ENCODE assay signal across 12 cellular contexts in the genomic region with DNA sequence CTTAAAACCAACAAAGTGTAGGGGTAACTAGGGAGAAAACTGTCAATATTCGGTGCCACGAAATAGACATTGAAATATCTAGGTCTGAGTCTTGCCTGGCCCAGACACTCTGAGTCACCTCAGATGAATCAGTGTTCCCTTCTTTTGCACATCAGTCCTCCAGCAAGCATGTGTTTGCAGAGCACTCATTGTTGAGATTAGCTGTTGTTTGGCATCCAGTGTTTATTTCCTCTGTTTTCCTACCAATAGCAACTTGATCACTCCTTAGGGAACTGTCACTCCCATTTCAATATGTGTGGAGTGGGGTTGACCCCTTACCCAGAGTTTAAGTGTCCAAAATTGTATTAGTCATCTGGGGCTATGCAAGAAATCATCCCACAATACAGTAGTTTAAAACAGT. TPM values are rescaled to one million over a fixed set of nuclear protein-coding genes. Genes with fewer than 3 reads are reported as not detected.
A peak's percentile ranks its signal among the peaks of the same experiment; 100 is the strongest.
DNase-seq lines count a peak whose midpoint lies in the region; ATAC-seq and TF ChIP-seq lines count a peak whose summit lies in the region.
"Had no signal": no experiment of that assay in that cellular context is flagged by ENCODE, and none has a peak within 500 bp of the region (broad histone marks: within the 10 kb centered on the region; RNA-seq: fewer than 3 reads in every experiment).

No MANE protein-coding gene starts in this region.

- H4K20me1 ChIP-seq in HCT116 (ENCODE audit: insufficient read depth): no peaks in the 10 kb centered on the region

- RAD21 ChIA-PET in HCT116 (lab: Charles Lee; ENCODE audit: low non-redundant PET in 1 of 2, low total read pairs in 2 of 2, uncharacterized antibody in 2 of 2, unreplicated experiment in 2 of 2): no interaction called here

- no peak for TF ChIP-seq POLR2A in HCT116 (IDR thresholded peaks at IDR 0.05; ENCODE audit: borderline replicate concordance, extremely low read depth, insufficient read depth, insufficient read length)

- H3K4me3 ChIP-seq in HCT116 (replicated peaks in 1 of 2; ENCODE audit: low read depth in 1 of 2, low read length in 2 of 2) (no peak overlapping the region), left lung (no peak overlapping the region)

- no peak overlapping the region for H3K9ac ChIP-seq in HCT116 (ENCODE audit: low read length)

- POLR2A ChIA-PET in HCT116 (lab: Charles Lee): no interaction called here

- CTCF ChIA-PET in HCT116 (lab: Charles Lee): no interaction called here

- TF ChIP-seq CTCF in HCT116 (IDR thresholded peaks at IDR 0.05 in 2 of 3, conservative IDR thresholded peaks at IDR 0.05 in 1 of 3; ENCODE audit: borderline replicate concordance in 1 of 3, insufficient read depth in 1 of 3, low read depth in 2 of 3, low read length in 2 of 3): no peak
- no peak for TF ChIP-seq CTCF in left lung (IDR thresholded peaks at IDR 0.05)

- peaks cover 1% of the 10 kb centered on the region; the same call in 1 of the 2 replicates for H3K79me2 ChIP-seq in HCT116 (ENCODE audit: insufficient read depth, low read length)

- H3K27me3 ChIP-seq in HCT116 (ENCODE audit: insufficient read depth, low read length) (no peaks in the 10 kb centered on the region), left lung (no peaks in the 10 kb centered on the region)

- ATAC-seq in HCT116 (no peak), left lung (peak; percentile 54), GM19035 (IDR thresholded peaks at IDR 0.05; ENCODE audit: unreplicated experiment) (no peak), HG03196 (IDR thresholded peaks at IDR 0.05; ENCODE audit: unreplicated experiment) (no peak)
- ATAC-seq: activated naive CD8-positive, alpha-beta T cell treated with anti-CD3 and anti-CD28 coated beads, Interleukin-2, amount 50 U/mL, for 24 hours had no signal

- H3K9me2 ChIP-seq in HCT116 (ENCODE audit: insufficient read depth): no peaks in the 10 kb centered on the region

- H3K27ac ChIP-seq in HCT116 (ENCODE audit: low read depth, low read length) (no peak overlapping the region), left lung (peak overlapping the region; percentile 31 to 60)
- H3K27ac ChIP-seq: VCaP had no signal

- TF ChIP-seq RAD21 in HCT116 (IDR thresholded peaks at IDR 0.05; ENCODE audit: low read depth): no peak

- H3K36me3 ChIP-seq in HCT116 (ENCODE audit: control insufficient read depth in 1 of 2, insufficient read depth in 2 of 2, low read length in 2 of 2) (no peaks in the 10 kb centered on the region), left lung (no peaks in the 10 kb centered on the region)

- peaks cover 7 to 26% of the 10 kb centered on the region in 2 experiments for H3K4me1 ChIP-seq in HCT116 (ENCODE audit: control insufficient read depth in 1 of 2, insufficient read depth in 2 of 2, low read length in 2 of 2)
- peaks cover 5 to 11% of the 10 kb centered on the region in 2 donors for H3K4me1 ChIP-seq in left lung

- intact Hi-C loops in HCT116 (cut with micrococcal nuclease) (no loop called here), left lung (cut with DNase I) (no loop called here)

- no TSS peak for BruUV-seq in HCT116 (replicated peaks; lab: Mats Ljungman, UMichigan)

- H3K9me3 ChIP-seq in HCT116 (ENCODE audit: control insufficient read depth in 1 of 2, insufficient read depth in 1 of 2, low read depth in 1 of 2, low read length in 2 of 2) (no peaks in the 10 kb centered on the region), left lung (peaks cover 0 to 8% of the 10 kb centered on the region in 2 donors)

- peak; percentile 85 for DNase-seq in AG08395 (ENCODE audit: low spot score)
- DNase-seq in HCT116 (ENCODE audit: low read depth, low spot score): no peak
- peak; percentile 89 for DNase-seq in astrocyte of the hippocampus (ENCODE audit: low read depth, low spot score)
- no peak for DNase-seq in left lung
- DNase-seq in NCI-H748 (lab: John Stamatoyannopoulos, UW; ENCODE audit: unreplicated experiment): no peak
- no peak for DNase-seq in stimulated activated naive CD4-positive, alpha-beta T cell treated with Interleukin-2 at 50 U/mL for 16 hours (lab: John Stamatoyannopoulos, UW)
- DNase-seq: activated naive CD8-positive, alpha-beta T cell treated with anti-CD3 and anti-CD28 coated beads, Interleukin-2, amount 50 U/mL, for 24 hours; DMS79; NCI-H187 treated with DMSO at 0.1 percent for 48 hours had no signal

- H3K4me2 ChIP-seq in HCT116 (ENCODE audit: low read length): peak overlapping the region; percentile 45

- peak overlapping the region; percentile 79 for H2AFZ ChIP-seq in HCT116 (ENCODE audit: low read depth, low read length, poor library complexity, severe bottlenecking)

TF ChIP-seq in HCT116, 20 proteins besides CTCF, POLR2A, EP300 and RAD21:
- TF ChIP-seq JUND (IDR thresholded peaks at IDR 0.05) (peak; percentile 43; the same call in 1 of the 2 replicates), YY1 (IDR thresholded peaks at IDR 0.05; ENCODE audit: extremely low read depth, insufficient replicate concordance, low read depth, low read length) (no peak), FOSL1 (IDR thresholded peaks at IDR 0.05; ENCODE audit: low read depth) (peak; percentile 55; the same call in 1 of the 2 replicates), EZH2 (IDR thresholded peaks at IDR 0.05) (no peak), SRF (IDR thresholded peaks at IDR 0.05; ENCODE audit: low read depth) (no peak), CBX3 (IDR thresholded peaks at IDR 0.05; ENCODE audit: low read depth) (no peak), ZNF274 (IDR thresholded peaks at IDR 0.05; ENCODE audit: low read depth, low read length) (no peak), SP1 (IDR thresholded peaks at IDR 0.05; ENCODE audit: low read depth) (peak; percentile 10; the same call in 1 of the 2 replicates), ZFX (IDR thresholded peaks at IDR 0.05) (no peak), CEBPB (IDR thresholded peaks at IDR 0.05; ENCODE audit: low read depth) (no peak), ELF1 (IDR thresholded peaks at IDR 0.05; ENCODE audit: borderline replicate concordance, low read depth) (no peak), EZH2phosphoT487 (IDR thresholded peaks at IDR 0.05; ENCODE audit: borderline replicate concordance) (no peak)
- TF ChIP-seq, protein P1, sequence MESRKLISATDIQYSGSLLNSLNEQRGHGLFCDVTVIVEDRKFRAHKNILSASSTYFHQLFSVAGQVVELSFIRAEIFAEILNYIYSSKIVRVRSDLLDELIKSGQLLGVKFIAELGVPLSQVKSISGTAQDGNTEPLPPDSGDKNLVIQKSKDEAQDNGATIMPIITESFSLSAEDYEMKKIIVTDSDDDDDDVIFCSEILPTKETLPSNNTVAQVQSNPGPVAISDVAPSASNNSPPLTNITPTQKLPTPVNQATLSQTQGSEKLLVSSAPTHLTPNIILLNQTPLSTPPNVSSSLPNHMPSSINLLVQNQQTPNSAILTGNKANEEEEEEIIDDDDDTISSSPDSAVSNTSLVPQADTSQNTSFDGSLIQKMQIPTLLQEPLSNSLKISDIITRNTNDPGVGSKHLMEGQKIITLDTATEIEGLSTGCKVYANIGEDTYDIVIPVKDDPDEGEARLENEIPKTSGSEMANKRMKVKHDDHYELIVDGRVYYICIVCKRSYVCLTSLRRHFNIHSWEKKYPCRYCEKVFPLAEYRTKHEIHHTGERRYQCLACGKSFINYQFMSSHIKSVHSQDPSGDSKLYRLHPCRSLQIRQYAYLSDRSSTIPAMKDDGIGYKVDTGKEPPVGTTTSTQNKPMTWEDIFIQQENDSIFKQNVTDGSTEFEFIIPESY (IDR thresholded peaks at IDR 0.05; ENCODE audit: extremely low read depth, insufficient replicate concordance, low read length): no peak
- TF ChIP-seq, protein P2, sequence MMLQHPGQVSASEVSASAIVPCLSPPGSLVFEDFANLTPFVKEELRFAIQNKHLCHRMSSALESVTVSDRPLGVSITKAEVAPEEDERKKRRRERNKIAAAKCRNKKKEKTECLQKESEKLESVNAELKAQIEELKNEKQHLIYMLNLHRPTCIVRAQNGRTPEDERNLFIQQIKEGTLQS (IDR thresholded peaks at IDR 0.05): no peak
- TF ChIP-seq, protein P3, sequence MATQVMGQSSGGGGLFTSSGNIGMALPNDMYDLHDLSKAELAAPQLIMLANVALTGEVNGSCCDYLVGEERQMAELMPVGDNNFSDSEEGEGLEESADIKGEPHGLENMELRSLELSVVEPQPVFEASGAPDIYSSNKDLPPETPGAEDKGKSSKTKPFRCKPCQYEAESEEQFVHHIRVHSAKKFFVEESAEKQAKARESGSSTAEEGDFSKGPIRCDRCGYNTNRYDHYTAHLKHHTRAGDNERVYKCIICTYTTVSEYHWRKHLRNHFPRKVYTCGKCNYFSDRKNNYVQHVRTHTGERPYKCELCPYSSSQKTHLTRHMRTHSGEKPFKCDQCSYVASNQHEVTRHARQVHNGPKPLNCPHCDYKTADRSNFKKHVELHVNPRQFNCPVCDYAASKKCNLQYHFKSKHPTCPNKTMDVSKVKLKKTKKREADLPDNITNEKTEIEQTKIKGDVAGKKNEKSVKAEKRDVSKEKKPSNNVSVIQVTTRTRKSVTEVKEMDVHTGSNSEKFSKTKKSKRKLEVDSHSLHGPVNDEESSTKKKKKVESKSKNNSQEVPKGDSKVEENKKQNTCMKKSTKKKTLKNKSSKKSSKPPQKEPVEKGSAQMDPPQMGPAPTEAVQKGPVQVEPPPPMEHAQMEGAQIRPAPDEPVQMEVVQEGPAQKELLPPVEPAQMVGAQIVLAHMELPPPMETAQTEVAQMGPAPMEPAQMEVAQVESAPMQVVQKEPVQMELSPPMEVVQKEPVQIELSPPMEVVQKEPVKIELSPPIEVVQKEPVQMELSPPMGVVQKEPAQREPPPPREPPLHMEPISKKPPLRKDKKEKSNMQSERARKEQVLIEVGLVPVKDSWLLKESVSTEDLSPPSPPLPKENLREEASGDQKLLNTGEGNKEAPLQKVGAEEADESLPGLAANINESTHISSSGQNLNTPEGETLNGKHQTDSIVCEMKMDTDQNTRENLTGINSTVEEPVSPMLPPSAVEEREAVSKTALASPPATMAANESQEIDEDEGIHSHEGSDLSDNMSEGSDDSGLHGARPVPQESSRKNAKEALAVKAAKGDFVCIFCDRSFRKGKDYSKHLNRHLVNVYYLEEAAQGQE (IDR thresholded peaks at IDR 0.05; ENCODE audit: low read depth): no peak
- TF ChIP-seq, protein P4, sequence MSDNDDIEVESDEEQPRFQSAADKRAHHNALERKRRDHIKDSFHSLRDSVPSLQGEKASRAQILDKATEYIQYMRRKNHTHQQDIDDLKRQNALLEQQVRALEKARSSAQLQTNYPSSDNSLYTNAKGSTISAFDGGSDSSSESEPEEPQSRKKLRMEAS (IDR thresholded peaks at IDR 0.05): peak; percentile 61
TF ChIP-seq in HCT116: peak in this region for 4.

RNA-seq across cellular contexts. Expression of a gene that starts 4.7 kb away (rescaled TPM):
- total RNA-seq in HCT116 (2021; ENCODE audit: unreplicated experiment): 68.6 TPM
- polyA plus RNA-seq in HCT116 (2012): 61.7 and 63.2 TPM in 2 replicates
- 10 to 100 TPM; 55.7 to 57.4 TPM for total RNA-seq in left lung

RNA-seq across cellular contexts. Expression of a gene that starts 40.2 kb away (rescaled TPM):
- total RNA-seq in HCT116 (2021; ENCODE audit: unreplicated experiment): 27.0 TPM
- 20.6 TPM in 2 replicates for polyA plus RNA-seq in HCT116 (2012)
- total RNA-seq in left lung: 10 to 100 TPM; 44.8 to 55.4 TPM

Comparison
In these comparisons a context has a peak if more than half of its experiments do, and no peak if none do; other contexts are left out.
1. DNase-seq: peak in AG08395 (single experiment) and astrocyte of the hippocampus (single experiment); none in HCT116 (single experiment), left lung (0 of 2), NCI-H748 (single experiment) and stimulated activated naive CD4-positive, alpha-beta T cell treated with Interleukin-2 at 50 U/mL for 16 hours (single experiment).